Comparison of ENCODE assay signal across 14 cellular contexts in the genomic region with DNA sequence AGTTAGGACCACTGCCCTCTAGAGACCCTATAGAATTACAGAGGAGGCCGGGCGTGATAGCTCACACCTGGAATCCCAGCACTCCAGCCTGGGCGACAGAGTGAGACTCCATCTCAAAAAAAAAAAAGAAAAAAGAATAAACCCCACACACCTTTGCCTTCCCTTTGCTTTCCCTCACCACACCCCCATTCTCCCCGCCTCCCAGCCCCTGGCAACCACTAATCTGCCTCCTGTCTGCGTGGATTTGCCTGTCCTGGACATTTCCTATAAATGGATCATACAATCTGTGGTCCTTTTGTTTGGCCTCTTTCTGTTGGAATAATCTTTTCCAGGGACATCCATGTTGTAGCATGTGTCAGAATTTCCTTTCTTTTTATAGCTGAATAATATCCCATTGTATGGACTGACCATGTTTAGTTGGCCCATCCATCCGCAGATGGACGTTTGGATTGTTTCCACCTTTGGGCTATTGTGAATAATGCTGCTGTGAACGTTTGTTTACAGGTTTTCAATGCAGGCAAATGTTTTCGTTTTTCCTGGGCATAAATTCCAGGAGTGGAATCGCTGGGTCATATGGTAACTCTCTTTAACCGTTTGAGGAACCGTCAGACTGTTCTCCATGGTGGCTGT. TPM values are rescaled to one million over a fixed set of nuclear protein-coding genes. Genes with fewer than 3 reads are reported as not detected.
DNase-seq lines count a peak whose midpoint lies in the region; ATAC-seq and TF ChIP-seq lines count a peak whose summit lies in the region.
"Had no signal": no experiment of that assay in that cellular context is flagged by ENCODE, and none has a peak within 500 bp of the region (broad histone marks: within the 10 kb centered on the region; RNA-seq: fewer than 3 reads in every experiment).

No MANE protein-coding gene starts in this region.

- no peak overlapping the region for H3K4me3 ChIP-seq in smooth muscle cell
- no peak overlapping the region for H3K4me3 ChIP-seq in lower leg skin (ENCODE audit: low read depth, poor library complexity, severe bottlenecking)
- H3K4me3 ChIP-seq: spleen had no signal

- H3K9me3 ChIP-seq in smooth muscle cell (replicated peaks; ENCODE audit: low read depth) = no peaks in the 10 kb centered on the region
- H3K9me3 ChIP-seq: spleen had no signal

- H3K4me3 Mint-ChIP-seq in activated T-cell treated with anti-CD3 and anti-CD28 coated beads, Interleukin-2, amount 50 U/mL, for 24 hours = peak overlapping the region; percentile 72
- no peak overlapping the region for H3K4me3 Mint-ChIP-seq in activated CD8-positive, alpha-beta T cell treated with anti-CD3 and anti-CD28 coated beads, Interleukin-2, amount 10 ng/mL, durations not matched to agents 7 days and 5 days
- H3K4me3 Mint-ChIP-seq in immature natural killer cell = peak overlapping the region in 2 of 5 donors; percentile 50 to 66

- TF ChIP-seq CTCF in smooth muscle cell (IDR thresholded peaks at IDR 0.05; ENCODE audit: borderline replicate concordance, insufficient read depth, poor library complexity, severe bottlenecking) (no peak), lower leg skin (IDR thresholded peaks at IDR 0.05) (no peak)

- no peak overlapping the region for H3K9ac ChIP-seq in smooth muscle cell (ENCODE audit: low read depth)

- no peak for ATAC-seq in activated CD8-positive, alpha-beta T cell treated with anti-CD3 and anti-CD28 coated beads, Interleukin-2, amount 10 ng/mL, durations not matched to agents 7 days and 5 days
- ATAC-seq in HG03097 (IDR thresholded peaks at IDR 0.05; ENCODE audit: low FRiP score, unreplicated experiment) = no peak

- no peaks in the 10 kb centered on the region for H3K27me3 Mint-ChIP-seq in activated T-cell treated with anti-CD3 and anti-CD28 coated beads, Interleukin-2, amount 50 U/mL, for 24 hours
- H3K27me3 Mint-ChIP-seq in activated CD8-positive, alpha-beta T cell treated with anti-CD3 and anti-CD28 coated beads, Interleukin-2, amount 10 ng/mL, durations not matched to agents 7 days and 5 days (ENCODE audit: low read depth) = no peaks in the 10 kb centered on the region
- peaks cover 0 to 7% (median 2%) of the 10 kb centered on the region in 3 donors for H3K27me3 Mint-ChIP-seq in immature natural killer cell (ENCODE audit: low read depth in 3 of 3)

- intact Hi-C loops in lower leg skin (cut with DNase I; ENCODE audit: low total_unique reads) = no loop called here

- peaks cover 67% of the 10 kb centered on the region for H3K79me2 ChIP-seq in smooth muscle cell (ENCODE audit: low read depth)

- POLR2A ChIA-PET in activated CD8-positive, alpha-beta T cell treated with anti-CD3 and anti-CD28 coated beads, Interleukin-2, amount 10 ng/mL, durations not matched to agents 7 days and 5 days (lab: Charles Lee) = interaction anchor here (1.1 to 1.8 kb wide), 5 partner anchors 12 to 29 kb away, joined by 3 to 15 read pairs (median 6); no protein-coding TSS in a partner anchor

- H3K4me1 ChIP-seq in smooth muscle cell (ENCODE audit: low read depth) = no peaks in the 10 kb centered on the region

- peaks cover 86% of the 10 kb centered on the region for H4K20me1 ChIP-seq in smooth muscle cell (ENCODE audit: low read depth)

- no peaks in the 10 kb centered on the region for H3K36me3 ChIP-seq in smooth muscle cell (ENCODE audit: low read depth)

- H3F3A ChIP-seq in smooth muscle cell (ENCODE audit: low read depth) = peaks cover 5% of the 10 kb centered on the region

- 90% methylated on average over 12 of the region's 12 CpGs for WGBS in smooth muscle cell (ENCODE audit: low lambda C conversion rate)
- WGBS in lower leg skin, 2 donors = 69 to 74% methylated on average over 12 of the region's 12 CpGs

- TF ChIP-seq POLR2A in lower leg skin (IDR thresholded peaks at IDR 0.05) = no peak

- H3K9me3 Mint-ChIP-seq in activated T-cell treated with anti-CD3 and anti-CD28 coated beads, Interleukin-2, amount 50 U/mL, for 24 hours = no peaks in the 10 kb centered on the region
- H3K9me3 Mint-ChIP-seq in activated CD8-positive, alpha-beta T cell treated with anti-CD3 and anti-CD28 coated beads, Interleukin-2, amount 10 ng/mL, durations not matched to agents 7 days and 5 days (ENCODE audit: insufficient read depth) = no peaks in the 10 kb centered on the region
- H3K9me3 Mint-ChIP-seq in immature natural killer cell = no peaks in the 10 kb centered on the region

- H3K27ac Mint-ChIP-seq in activated T-cell treated with anti-CD3 and anti-CD28 coated beads, Interleukin-2, amount 50 U/mL, for 24 hours = peak overlapping the region; percentile 99
- H3K27ac Mint-ChIP-seq in activated CD8-positive, alpha-beta T cell treated with anti-CD3 and anti-CD28 coated beads, Interleukin-2, amount 10 ng/mL, durations not matched to agents 7 days and 5 days = peak overlapping the region; percentile 75
- peak overlapping the region in 4 of 6 donors; percentile 51 to 90 (median 70) for H3K27ac Mint-ChIP-seq in immature natural killer cell

- CTCF ChIA-PET in activated CD8-positive, alpha-beta T cell treated with anti-CD3 and anti-CD28 coated beads, Interleukin-2, amount 10 ng/mL, durations not matched to agents 7 days and 5 days (lab: Charles Lee) = interaction anchor here (1.6 to 2.4 kb wide), 4 partner anchors 17 to 129 kb away, joined by 3 to 11 read pairs (median 6); a partner anchor contains a TSS

- no peak for DNase-seq in activated T-cell treated with anti-CD3 and anti-CD28 coated beads, Interleukin-2, amount 50 U/mL, for 24 hours
- DNase-seq in activated T-cell treated with anti-CD3 and anti-CD28 coated beads, Interleukin-2, amount 50 U/mL, for 48 hours = no peak
- no peak for DNase-seq in activated CD8-positive, alpha-beta T cell treated with anti-CD3 and anti-CD28 coated beads, Interleukin-2, amount 10 ng/mL, durations not matched to agents 7 days and 5 days
- no peak for DNase-seq in immature natural killer cell
- no peak for DNase-seq in smooth muscle cell (lab: John Stamatoyannopoulos, UW; ENCODE audit: unreplicated experiment)
- no peak for DNase-seq in lower leg skin (ENCODE audit: low spot score in 2 of 2)
- DNase-seq in stimulated activated CD4-positive, alpha-beta T cell treated with anti-CD3 and anti-CD28 coated beads, Interleukin-15, amount 100 ng/mL, for 24 hours = no peak
- DNase-seq: aorta; effector CD4-positive, alpha-beta T cell; NCI-H1694 treated with DMSO at 0.1 percent for 48 hours; NCI-H524 treated with DMSO at 0.1 percent for 48 hours; spleen; trophoblast cell had no signal

- H3K4me2 ChIP-seq in smooth muscle cell = no peak overlapping the region

- peak overlapping the region; percentile 73 for H3K27ac ChIP-seq in smooth muscle cell (ENCODE audit: low read depth)

- H3K4me1 Mint-ChIP-seq in activated T-cell treated with anti-CD3 and anti-CD28 coated beads, Interleukin-2, amount 50 U/mL, for 24 hours (ENCODE audit: low read depth) = peaks cover 44% of the 10 kb centered on the region
- H3K4me1 Mint-ChIP-seq in activated CD8-positive, alpha-beta T cell treated with anti-CD3 and anti-CD28 coated beads, Interleukin-2, amount 10 ng/mL, durations not matched to agents 7 days and 5 days (ENCODE audit: low read depth) = peaks cover 29% of the 10 kb centered on the region
- peaks cover 32 to 41% of the 10 kb centered on the region in 2 donors for H3K4me1 Mint-ChIP-seq in immature natural killer cell

- H3K36me3 Mint-ChIP-seq in activated T-cell treated with anti-CD3 and anti-CD28 coated beads, Interleukin-2, amount 50 U/mL, for 24 hours (ENCODE audit: low read depth) = peaks cover 71% of the 10 kb centered on the region
- H3K36me3 Mint-ChIP-seq in activated CD8-positive, alpha-beta T cell treated with anti-CD3 and anti-CD28 coated beads, Interleukin-2, amount 10 ng/mL, durations not matched to agents 7 days and 5 days (ENCODE audit: low read depth) = peaks cover 21% of the 10 kb centered on the region
- H3K36me3 Mint-ChIP-seq in immature natural killer cell = peaks cover 0 to 6% (median 0%) of the 10 kb centered on the region in 3 donors

- no peaks in the 10 kb centered on the region for H3K27me3 ChIP-seq in smooth muscle cell (ENCODE audit: low read depth)
- H3K27me3 ChIP-seq: spleen had no signal

- no peak overlapping the region for H2AFZ ChIP-seq in smooth muscle cell (ENCODE audit: low read depth)

RNA-seq across cellular contexts. Expression of a gene that starts 15.3 kb away (rescaled TPM):
- total RNA-seq in activated CD8-positive, alpha-beta T cell treated with anti-CD3 and anti-CD28 coated beads, Interleukin-2, amount 10 ng/mL, durations not matched to agents 7 days and 5 days = 10 to 100 TPM; 74.6 to 84.8 TPM
- 1 to 10 TPM in 2 of 3 donors, not detected in 1; 1.2 to 2.8 TPM for polyA plus RNA-seq in immature natural killer cell
- total RNA-seq in smooth muscle cell = 34.1 and 44.6 TPM in 2 replicates
- 9.9 and 12.8 TPM in 2 replicates for polyA plus RNA-seq in smooth muscle cell
- total RNA-seq in lower leg skin = 10 to 100 TPM; 21.4 to 46.1 (median 39.8) TPM

RNA-seq across cellular contexts. Expression of a gene that starts 16.8 kb away (rescaled TPM):
- 10 to 100 TPM; 59.8 to 60.3 TPM for total RNA-seq in activated CD8-positive, alpha-beta T cell treated with anti-CD3 and anti-CD28 coated beads, Interleukin-2, amount 10 ng/mL, durations not matched to agents 7 days and 5 days
- polyA plus RNA-seq in immature natural killer cell (10 to 100 TPM; 13.2 to 16.5 (median 16.3) TPM), smooth muscle cell (37.4 and 44.3 TPM in 2 replicates)
- total RNA-seq in smooth muscle cell (19.1 and 21.9 TPM in 2 replicates), lower leg skin (10 to 100 TPM; 17.7 to 60.4 (median 32.7) TPM)

RNA-seq across cellular contexts. Expression of a gene that starts 16.8 kb away (rescaled TPM):
- 10 to 100 TPM; 68.4 to 69.2 TPM for total RNA-seq in activated CD8-positive, alpha-beta T cell treated with anti-CD3 and anti-CD28 coated beads, Interleukin-2, amount 10 ng/mL, durations not matched to agents 7 days and 5 days
- polyA plus RNA-seq in immature natural killer cell (10 to 100 TPM; 56.8 to 92.5 (median 66.0) TPM), smooth muscle cell (69.1 and 83.1 TPM in 2 replicates)
- total RNA-seq in smooth muscle cell (37.6 and 59.6 TPM in 2 replicates), lower leg skin (100 to 1,000 TPM in 1 of 4 donors, 10 to 100 TPM in 3; 67.8 to 110 (median 78.0) TPM)

RNA-seq across cellular contexts. Expression of a gene that starts 16.9 kb away (rescaled TPM):
- total RNA-seq in activated CD8-positive, alpha-beta T cell treated with anti-CD3 and anti-CD28 coated beads, Interleukin-2, amount 10 ng/mL, durations not matched to agents 7 days and 5 days = 100 to 1,000 TPM; 203 to 210 TPM
- polyA plus RNA-seq in immature natural killer cell (100 to 1,000 TPM; 395 to 487 (median 487) TPM), smooth muscle cell (732 and 766 TPM in 2 replicates)
- total RNA-seq in smooth muscle cell (113 and 118 TPM in 2 replicates), lower leg skin (100 to 1,000 TPM; 118 to 146 (median 130) TPM)

RNA-seq across cellular contexts. Expression of a gene that starts 30.7 kb away (rescaled TPM):
- 1 to 10 TPM; 3.3 to 3.8 TPM for total RNA-seq in activated CD8-positive, alpha-beta T cell treated with anti-CD3 and anti-CD28 coated beads, Interleukin-2, amount 10 ng/mL, durations not matched to agents 7 days and 5 days
- polyA plus RNA-seq in immature natural killer cell = 1 to 10 TPM; 1.1 to 2.2 (median 2.1) TPM
- total RNA-seq in smooth muscle cell = 2.2 and 2.8 TPM in 2 replicates
- 2.1 and 3.2 TPM in 2 replicates for polyA plus RNA-seq in smooth muscle cell
- 1 to 10 TPM; 4.9 to 8.3 (median 7.0) TPM for total RNA-seq in lower leg skin
